ENCODE assay signal across 1 cellular context in genomic region chr2:166197446-166197845, GRCh38.
TF ChIP-seq lines count a peak whose summit lies in the region.

No MANE protein-coding gene starts in this region.

TF ChIP-seq in HepG2, 621 proteins besides CTCF, POLR2A, EP300 and RAD21 (continued from another document):
- TF ChIP-seq, protein P1, sequence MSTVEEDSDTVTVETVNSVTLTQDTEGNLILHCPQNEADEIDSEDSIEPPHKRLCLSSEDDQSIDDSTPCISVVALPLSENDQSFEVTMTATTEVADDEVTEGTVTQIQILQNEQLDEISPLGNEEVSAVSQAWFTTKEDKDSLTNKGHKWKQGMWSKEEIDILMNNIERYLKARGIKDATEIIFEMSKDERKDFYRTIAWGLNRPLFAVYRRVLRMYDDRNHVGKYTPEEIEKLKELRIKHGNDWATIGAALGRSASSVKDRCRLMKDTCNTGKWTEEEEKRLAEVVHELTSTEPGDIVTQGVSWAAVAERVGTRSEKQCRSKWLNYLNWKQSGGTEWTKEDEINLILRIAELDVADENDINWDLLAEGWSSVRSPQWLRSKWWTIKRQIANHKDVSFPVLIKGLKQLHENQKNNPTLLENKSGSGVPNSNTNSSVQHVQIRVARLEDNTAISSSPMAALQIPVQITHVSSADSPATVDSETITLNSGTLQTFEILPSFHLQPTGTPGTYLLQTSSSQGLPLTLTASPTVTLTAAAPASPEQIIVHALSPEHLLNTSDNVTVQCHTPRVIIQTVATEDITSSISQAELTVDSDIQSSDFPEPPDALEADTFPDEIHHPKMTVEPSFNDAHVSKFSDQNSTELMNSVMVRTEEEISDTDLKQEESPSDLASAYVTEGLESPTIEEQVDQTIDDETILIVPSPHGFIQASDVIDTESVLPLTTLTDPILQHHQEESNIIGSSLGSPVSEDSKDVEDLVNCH (CRISPR knock-in tag; IDR thresholded peaks at IDR 0.05) = no peak
- TF ChIP-seq GATAD2A (CRISPR knock-in tag; IDR thresholded peaks at IDR 0.05) (0 out of 2 replicates have a peak, but pooled peaks have one; percentile 24), ZBTB34 (CRISPR knock-in tag; IDR thresholded peaks at IDR 0.05) (no peak), FOXA3 (CRISPR knock-in tag; IDR thresholded peaks at IDR 0.05) (no peak), NFYB (CRISPR knock-in tag; IDR thresholded peaks at IDR 0.05) (no peak), SOX13 (IDR thresholded peaks at IDR 0.05) (no peak), SOX13 (CRISPR knock-in tag; conservative IDR thresholded peaks at IDR 0.05 in 1 of 2, IDR thresholded peaks at IDR 0.05 in 1 of 2) (peak in 1 of 2 experiments; percentile 56; a peak in 2 of 4 replicates), ZNF543 (CRISPR knock-in tag; IDR thresholded peaks at IDR 0.05) (no peak), CEBPB (IDR thresholded peaks at IDR 0.05; ENCODE audit: borderline replicate concordance, low read depth, low read length) (peak; percentile 79; the same call in 1 of the 2 replicates), ZNF839 (CRISPR knock-in tag; IDR thresholded peaks at IDR 0.05; ENCODE audit: borderline replicate concordance) (no peak), ISX (CRISPR knock-in tag; conservative IDR thresholded peaks at IDR 0.05) (no peak), ZFY (CRISPR knock-in tag; IDR thresholded peaks at IDR 0.05) (no peak), CEBPG (CRISPR knock-in tag; IDR thresholded peaks at IDR 0.05) (peak; percentile 63), FOXP1 (IDR thresholded peaks at IDR 0.05) (no peak), FOXP1 (CRISPR knock-in tag; IDR thresholded peaks at IDR 0.05) (peak; percentile 37; the same call in 1 of the 2 replicates), NFIB (CRISPR knock-in tag; IDR thresholded peaks at IDR 0.05; ENCODE audit: borderline replicate concordance) (no peak), DBP (CRISPR knock-in tag; IDR thresholded peaks at IDR 0.05; ENCODE audit: not compliant biosample characterization) (no peak)
- TF ChIP-seq, protein P2, sequence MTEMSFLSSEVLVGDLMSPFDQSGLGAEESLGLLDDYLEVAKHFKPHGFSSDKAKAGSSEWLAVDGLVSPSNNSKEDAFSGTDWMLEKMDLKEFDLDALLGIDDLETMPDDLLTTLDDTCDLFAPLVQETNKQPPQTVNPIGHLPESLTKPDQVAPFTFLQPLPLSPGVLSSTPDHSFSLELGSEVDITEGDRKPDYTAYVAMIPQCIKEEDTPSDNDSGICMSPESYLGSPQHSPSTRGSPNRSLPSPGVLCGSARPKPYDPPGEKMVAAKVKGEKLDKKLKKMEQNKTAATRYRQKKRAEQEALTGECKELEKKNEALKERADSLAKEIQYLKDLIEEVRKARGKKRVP (CRISPR knock-in tag; IDR thresholded peaks at IDR 0.05) = peak in 1 of 2 experiments; percentile 55; a peak in 1 of 4 replicates
- TF ChIP-seq, protein P3, sequence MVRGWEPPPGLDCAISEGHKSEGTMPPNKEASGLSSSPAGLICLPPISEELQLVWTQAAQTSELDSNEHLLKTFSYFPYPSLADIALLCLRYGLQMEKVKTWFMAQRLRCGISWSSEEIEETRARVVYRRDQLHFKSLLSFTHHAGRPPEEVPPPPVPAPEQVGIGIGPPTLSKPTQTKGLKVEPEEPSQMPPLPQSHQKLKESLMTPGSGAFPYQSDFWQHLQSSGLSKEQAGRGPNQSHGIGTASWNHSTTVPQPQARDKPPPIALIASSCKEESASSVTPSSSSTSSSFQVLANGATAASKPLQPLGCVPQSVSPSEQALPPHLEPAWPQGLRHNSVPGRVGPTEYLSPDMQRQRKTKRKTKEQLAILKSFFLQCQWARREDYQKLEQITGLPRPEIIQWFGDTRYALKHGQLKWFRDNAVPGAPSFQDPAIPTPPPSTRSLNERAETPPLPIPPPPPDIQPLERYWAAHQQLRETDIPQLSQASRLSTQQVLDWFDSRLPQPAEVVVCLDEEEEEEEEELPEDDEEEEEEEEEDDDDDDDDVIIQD (CRISPR knock-in tag; IDR thresholded peaks at IDR 0.05; ENCODE audit: low read depth) = peak; percentile 33; the same call in 1 of the 2 replicates
TF ChIP-seq in HepG2: peak in this region for 9.
